In the genomic region with DNA sequence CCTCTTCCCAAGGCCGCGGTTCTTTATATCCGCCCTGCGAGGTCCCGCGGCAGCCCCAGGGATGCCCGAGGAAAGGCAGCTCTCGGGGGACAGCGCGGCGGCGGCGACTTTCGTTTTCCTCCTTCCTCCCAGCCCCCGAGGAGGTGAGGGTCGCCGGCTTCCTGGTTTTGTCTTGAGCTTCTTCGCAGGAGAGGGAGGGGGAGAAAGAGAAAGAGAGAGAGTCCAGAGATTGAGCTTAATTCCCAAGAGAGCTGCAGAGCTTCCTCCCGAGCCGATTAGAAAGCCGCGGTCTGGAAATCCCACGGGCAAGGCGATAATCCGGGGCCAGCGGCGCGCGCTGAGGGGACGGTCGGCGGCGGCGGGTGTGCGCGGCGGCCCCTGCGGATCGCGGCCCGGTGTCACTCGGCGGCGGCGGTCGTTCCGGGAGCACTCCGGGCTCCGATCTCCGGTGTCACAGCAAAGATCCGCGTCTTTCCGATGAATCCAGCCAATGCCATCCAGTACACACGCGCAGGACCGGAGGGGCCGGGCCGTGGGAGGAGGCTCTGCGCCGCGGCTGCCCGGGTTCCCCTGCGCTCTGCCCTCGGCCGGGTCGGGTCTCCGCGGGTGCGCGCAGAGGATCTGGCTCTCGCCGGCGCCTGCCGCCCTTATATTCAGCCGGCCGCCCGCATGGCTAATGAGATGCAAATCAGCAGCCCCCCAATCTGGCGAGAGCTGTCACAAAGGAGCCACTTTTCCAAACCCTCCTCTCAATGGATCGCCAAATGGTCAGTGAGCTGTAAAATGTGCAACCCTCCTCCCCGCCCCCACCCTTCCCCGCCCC, we compare ENCODE assay signal across 7 cellular contexts. TPM values are rescaled to one million over a fixed set of nuclear protein-coding genes. Genes with fewer than 3 reads are reported as not detected.
A peak's percentile ranks its signal among the peaks of the same experiment; 100 is the strongest.
DNase-seq lines count a peak whose midpoint lies in the region; ATAC-seq and TF ChIP-seq lines count a peak whose summit lies in the region.

A gene with protein sequence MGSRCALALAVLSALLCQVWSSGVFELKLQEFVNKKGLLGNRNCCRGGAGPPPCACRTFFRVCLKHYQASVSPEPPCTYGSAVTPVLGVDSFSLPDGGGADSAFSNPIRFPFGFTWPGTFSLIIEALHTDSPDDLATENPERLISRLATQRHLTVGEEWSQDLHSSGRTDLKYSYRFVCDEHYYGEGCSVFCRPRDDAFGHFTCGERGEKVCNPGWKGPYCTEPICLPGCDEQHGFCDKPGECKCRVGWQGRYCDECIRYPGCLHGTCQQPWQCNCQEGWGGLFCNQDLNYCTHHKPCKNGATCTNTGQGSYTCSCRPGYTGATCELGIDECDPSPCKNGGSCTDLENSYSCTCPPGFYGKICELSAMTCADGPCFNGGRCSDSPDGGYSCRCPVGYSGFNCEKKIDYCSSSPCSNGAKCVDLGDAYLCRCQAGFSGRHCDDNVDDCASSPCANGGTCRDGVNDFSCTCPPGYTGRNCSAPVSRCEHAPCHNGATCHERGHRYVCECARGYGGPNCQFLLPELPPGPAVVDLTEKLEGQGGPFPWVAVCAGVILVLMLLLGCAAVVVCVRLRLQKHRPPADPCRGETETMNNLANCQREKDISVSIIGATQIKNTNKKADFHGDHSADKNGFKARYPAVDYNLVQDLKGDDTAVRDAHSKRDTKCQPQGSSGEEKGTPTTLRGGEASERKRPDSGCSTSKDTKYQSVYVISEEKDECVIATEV (minus strand): TSS at position 773 of the 823 bp plus-strand sequence. CDS start 939 bp downstream, outside the sequence.

- ATAC-seq in mucosa of descending colon (peak; percentile 52), GM21717 (IDR thresholded peaks at IDR 0.05; ENCODE audit: unreplicated experiment) (no peak)

- POLR2A ChIA-PET in activated CD4-positive, alpha-beta memory T cell treated with anti-CD3 and anti-CD28 coated beads for 36 hours (lab: Charles Lee): interaction anchor here (1.3 kb wide), 2 partner anchors 10 to 500 kb away, joined by 3 read pairs; no protein-coding TSS in a partner anchor

- H3K27ac Mint-ChIP-seq in activated CD4-positive, alpha-beta memory T cell treated with anti-CD3 and anti-CD28 coated beads for 36 hours: peak within 1 kb of the TSS; percentile 54

- H3K4me1 ChIP-seq in esophagus (ENCODE audit: control insufficient read depth in 2 of 2, insufficient read depth in 2 of 2, low read length in 1 of 2): peaks cover 6 to 30% of the 10 kb centered on the region in 2 donors
- H3K4me1 ChIP-seq in mucosa of descending colon (ENCODE audit: low read depth): peaks cover 57% of the 10 kb centered on the region
- H3K4me1 ChIP-seq in tibial nerve: peaks cover 0 to 88% (median 53%) of the 10 kb centered on the region in 4 donors

- CTCF ChIA-PET in activated CD4-positive, alpha-beta memory T cell treated with anti-CD3 and anti-CD28 coated beads for 36 hours (lab: Charles Lee): interaction anchor here (1.0 to 1.1 kb wide), 2 partner anchors 16 to 1921 kb away, joined by 3 read pairs; no protein-coding TSS in a partner anchor

- intact Hi-C loops in activated CD4-positive, alpha-beta memory T cell treated with anti-CD3 and anti-CD28 coated beads for 36 hours (cut with micrococcal nuclease): loop anchor here (1.0 to 10.0 kb wide), 7 partner anchors 16 to 588 kb away; a partner anchor contains a TSS
- intact Hi-C loops in mucosa of descending colon (cut with DNase I, micrococcal nuclease): no loop called here

- H3K4me1 Mint-ChIP-seq in activated CD4-positive, alpha-beta memory T cell treated with anti-CD3 and anti-CD28 coated beads for 36 hours (ENCODE audit: low read depth): peaks cover 38% of the 10 kb centered on the region

- H3K27me3 Mint-ChIP-seq in activated CD4-positive, alpha-beta memory T cell treated with anti-CD3 and anti-CD28 coated beads for 36 hours: peaks cover 57% of the 10 kb centered on the region

- DNase-seq in GM13977 (ENCODE audit: low spot score) (peak; percentile 67), NCI-H146 (lab: John Stamatoyannopoulos, UW) (peak; percentile 97), mucosa of descending colon (peak in 2 of 3 donors; percentile 62 to 72), tibial nerve (ENCODE audit: low spot score in 2 of 2) (no peak)
- peak; percentile 45 for DNase-seq in activated CD4-positive, alpha-beta memory T cell treated with anti-CD3 and anti-CD28 coated beads for 36 hours

- TF ChIP-seq CTCF in GM13977 (IDR thresholded peaks at IDR 0.05; ENCODE audit: extremely low read depth, insufficient read depth, missing control alignments) (no peak), mucosa of descending colon (IDR thresholded peaks at IDR 0.05) (no peak), tibial nerve (IDR thresholded peaks at IDR 0.05) (no peak)

- peaks cover 0 to 7% of the 10 kb centered on the region in 2 donors for H3K36me3 ChIP-seq in esophagus (ENCODE audit: control insufficient read depth in 2 of 2, insufficient read depth in 2 of 2, low read length in 1 of 2)
- no peaks in the 10 kb centered on the region for H3K36me3 ChIP-seq in mucosa of descending colon (ENCODE audit: low read depth)
- H3K36me3 ChIP-seq in tibial nerve: no peaks in the 10 kb centered on the region

- no peaks in the 10 kb centered on the region for H3K9me3 Mint-ChIP-seq in activated CD4-positive, alpha-beta memory T cell treated with anti-CD3 and anti-CD28 coated beads for 36 hours

- in situ Hi-C loops in GM13977 (cut with MboI; ENCODE audit: low pct_unique_long_range_greater_than_20kb, low sequenced_read_pairs, unreplicated experiment): no loop called here

- TF ChIP-seq POLR2A in tibial nerve (IDR thresholded peaks at IDR 0.05): no peak

- H3K9me3 ChIP-seq in esophagus (ENCODE audit: control insufficient read depth in 2 of 2, insufficient read depth in 1 of 2, low read depth in 1 of 2, low read length in 1 of 2) (no peaks in the 10 kb centered on the region), mucosa of descending colon (no peaks in the 10 kb centered on the region), tibial nerve (no peaks in the 10 kb centered on the region)

- H3K27me3 ChIP-seq in esophagus (ENCODE audit: control insufficient read depth in 1 of 2, insufficient read depth in 2 of 2, low read length in 2 of 2) (peaks cover 0 to 5% of the 10 kb centered on the region in 2 donors), tibial nerve (peaks cover 0 to 72% of the 10 kb centered on the region in 2 donors)

- H3K27ac ChIP-seq in esophagus (ENCODE audit: low read depth in 2 of 2, low read length in 1 of 2): peak within 1 kb of the TSS; percentile 81 to 83
- peak within 1 kb of the TSS in 2 of 4 donors; percentile 66 to 71 for H3K27ac ChIP-seq in tibial nerve

- H3K4me3 ChIP-seq in esophagus (ENCODE audit: low read depth in 1 of 2, low read length in 2 of 2): peak within 1 kb of the TSS; percentile 64 to 68
- peak within 1 kb of the TSS; percentile 40 for H3K4me3 ChIP-seq in mucosa of descending colon
- H3K4me3 ChIP-seq in tibial nerve: peak within 1 kb of the TSS; percentile 48 to 88 (median 68)

- 0 to 1% methylated on average over 77 to 81 of the region's 81 CpGs for WGBS in esophagus, 2 donors
- WGBS in tibial nerve, 2 donors: 0 to 1% methylated on average over 62 to 78 of the region's 81 CpGs

- peak within 1 kb of the TSS; percentile 78 for H3K4me3 Mint-ChIP-seq in activated CD4-positive, alpha-beta memory T cell treated with anti-CD3 and anti-CD28 coated beads for 36 hours

- no peaks in the 10 kb centered on the region for H3K36me3 Mint-ChIP-seq in activated CD4-positive, alpha-beta memory T cell treated with anti-CD3 and anti-CD28 coated beads for 36 hours

- no peak for TF ChIP-seq EP300 in tibial nerve (IDR thresholded peaks at IDR 0.05)

RNA-seq across cellular contexts. Expression of the gene that starts here (rescaled TPM):
- under 1 TPM; 0.41 to 0.55 TPM for total RNA-seq in activated CD4-positive, alpha-beta memory T cell treated with anti-CD3 and anti-CD28 coated beads for 36 hours
- polyA plus RNA-seq in esophagus: 10 to 100 TPM; 12.5 to 15.6 TPM
- total RNA-seq in mucosa of descending colon: 10 to 100 TPM; 11.0 to 24.0 (median 16.5) TPM
- total RNA-seq in tibial nerve: 1 to 10 TPM; 3.3 to 7.9 (median 6.6) TPM

Comparison
In these comparisons a context has a peak if more than half of its experiments do, and no peak if none do; other contexts are left out.
1. Peak in DNase-seq in activated CD4-positive, alpha-beta memory T cell treated with anti-CD3 and anti-CD28 coated beads for 36 hours; RNA of the gene not detected or under 1 TPM.
2. DNase-seq: peak in GM13977 (single experiment), NCI-H146 (single experiment) and mucosa of descending colon (2 of 3); none in tibial nerve (0 of 2).
3. Peak in every context shown above with its lines, with median percentiles within 50 percentile points of each other: H3K4me3 ChIP-seq.